In genomic region chr17:18921912-18922451, GRCh38 we compare ENCODE assay signal across 8 cellular contexts.
DNase-seq lines count a peak whose midpoint lies in the region; ATAC-seq lines count a peak whose summit lies in the region.

No MANE protein-coding gene starts in this region.

- ATAC-seq in GM19025 (IDR thresholded peaks at IDR 0.05; ENCODE audit: low read depth, unreplicated experiment) (peak; percentile 62), HG03442 (IDR thresholded peaks at IDR 0.05; ENCODE audit: unreplicated experiment) (peak; percentile 53)

- H3K9me3 Mint-ChIP-seq in stimulated activated naive CD8-positive, alpha-beta T cell treated with anti-CD3 and anti-CD28 coated beads, Interleukin-15, Interleukin-2, amounts not matched to agents 100 ng/mL and 50 ng/mL, for 24 hours: no peaks in the 10 kb centered on the region

- H3K36me3 Mint-ChIP-seq in stimulated activated naive CD8-positive, alpha-beta T cell treated with anti-CD3 and anti-CD28 coated beads, Interleukin-15, Interleukin-2, amounts not matched to agents 100 ng/mL and 50 ng/mL, for 24 hours (ENCODE audit: low read depth): peaks cover 45% of the 10 kb centered on the region

- no peaks in the 10 kb centered on the region for H3K27me3 ChIP-seq in ACC112 (ENCODE audit: insufficient read depth, low read length)
- H3K27me3 ChIP-seq in adipocyte (replicated peaks; ENCODE audit: control insufficient read depth, insufficient read depth, low read length): no peaks in the 10 kb centered on the region

- DNase-seq in adipocyte (ENCODE audit: low read depth) (peak; percentile 2), SKM-1 treated with dmso at 0.1 percent for 144 hours (lab: John Stamatoyannopoulos, UW; ENCODE audit: unreplicated experiment) (no peak), DMS79 (lab: John Stamatoyannopoulos, UW) (no peak), AG08395 (ENCODE audit: low spot score) (no peak)

- peak overlapping the region; percentile 65; the same call in 1 of the 2 replicates for H3K27ac ChIP-seq in ACC112 (ENCODE audit: low read depth, low read length)

- peak overlapping the region; percentile 78 for H3K27ac Mint-ChIP-seq in stimulated activated naive CD8-positive, alpha-beta T cell treated with anti-CD3 and anti-CD28 coated beads, Interleukin-15, Interleukin-2, amounts not matched to agents 100 ng/mL and 50 ng/mL, for 24 hours

- H3K4me1 ChIP-seq in ACC112 (ENCODE audit: control insufficient read depth, insufficient read depth, low read length, unreplicated experiment) (peaks cover 23% of the 10 kb centered on the region), adipocyte (ENCODE audit: control insufficient read depth, insufficient read depth, low read length) (peaks cover 23% of the 10 kb centered on the region)

- no peaks in the 10 kb centered on the region for H3K27me3 Mint-ChIP-seq in stimulated activated naive CD8-positive, alpha-beta T cell treated with anti-CD3 and anti-CD28 coated beads, Interleukin-15, Interleukin-2, amounts not matched to agents 100 ng/mL and 50 ng/mL, for 24 hours

- H3K4me3 ChIP-seq in ACC112 (ENCODE audit: low read depth, low read length) (no peak overlapping the region), adipocyte (ENCODE audit: low read length) (no peak overlapping the region)

- H3K9me3 ChIP-seq in adipocyte (ENCODE audit: control insufficient read depth, low read length): no peaks in the 10 kb centered on the region

- H3K4me1 Mint-ChIP-seq in stimulated activated naive CD8-positive, alpha-beta T cell treated with anti-CD3 and anti-CD28 coated beads, Interleukin-15, Interleukin-2, amounts not matched to agents 100 ng/mL and 50 ng/mL, for 24 hours (ENCODE audit: low read depth): peaks cover 66% of the 10 kb centered on the region

- H2AFZ ChIP-seq in ACC112 (ENCODE audit: low read length, unreplicated experiment): no peak overlapping the region

- H3K9ac ChIP-seq in adipocyte (ENCODE audit: low read length): no peak overlapping the region

- peaks cover 4% of the 10 kb centered on the region; the same call in 1 of the 2 replicates for H3K36me3 ChIP-seq in ACC112 (ENCODE audit: insufficient read depth, low read length)
- peaks cover 18% of the 10 kb centered on the region for H3K36me3 ChIP-seq in adipocyte (ENCODE audit: control insufficient read depth, insufficient read depth, low read length, severe bottlenecking)

- no peaks in the 10 kb centered on the region for H3K79me2 ChIP-seq in ACC112 (ENCODE audit: control insufficient read depth, insufficient read depth, low read length, unreplicated experiment)

- peak overlapping the region; percentile 30 for H3K4me3 Mint-ChIP-seq in stimulated activated naive CD8-positive, alpha-beta T cell treated with anti-CD3 and anti-CD28 coated beads, Interleukin-15, Interleukin-2, amounts not matched to agents 100 ng/mL and 50 ng/mL, for 24 hours
